Comparison of ENCODE assay signal across 1 cellular context in genomic region chr16:89563639-89564392, GRCh38.
TF ChIP-seq lines count a peak whose summit lies in the region.

No MANE protein-coding gene starts in this region.

TF ChIP-seq in IMR-90, 13 proteins besides CTCF, POLR2A, EP300 and RAD21 (continued from another document):
- TF ChIP-seq MAZ (IDR thresholded peaks at IDR 0.05; ENCODE audit: borderline replicate concordance, low read depth, low read length) = no peak
TF ChIP-seq in IMR-90: peak in this region for 0.
